In genomic region chr1:59150537-59151386, GRCh38 we compare ENCODE assay signal across 8 cellular contexts.
DNase-seq lines count a peak whose midpoint lies in the region; ATAC-seq and TF ChIP-seq lines count a peak whose summit lies in the region.

No MANE protein-coding gene starts in this region.

- WGBS in psoas muscle, 3 donors, result 0 to 8% (median 3%) methylated on average over 4 of the region's 4 CpGs

- TF ChIP-seq CTCF in GM20000 (IDR thresholded peaks at IDR 0.05; ENCODE audit: extremely low read depth, missing control alignments) (no peak), psoas muscle (IDR thresholded peaks at IDR 0.05) (no peak)

- H3K36me3 ChIP-seq in psoas muscle (ENCODE audit: insufficient read depth in 1 of 2, low read depth in 1 of 2), result no peaks in the 10 kb centered on the region

- no peak overlapping the region for H3K27ac Mint-ChIP-seq in activated CD4-positive, alpha-beta memory T cell treated with anti-CD3 and anti-CD28 coated beads, Interleukin-2, amount 10 ng/mL, durations not matched to agents 7 days and 5 days

- CTCF ChIA-PET in activated CD4-positive, alpha-beta memory T cell treated with anti-CD3 and anti-CD28 coated beads, Interleukin-2, amount 10 ng/mL, durations not matched to agents 7 days and 5 days (lab: Charles Lee), result interaction anchor here (0.6 to 0.7 kb wide), 2 partner anchors 365 to 548 kb away, joined by 3 to 4 read pairs; no protein-coding TSS in a partner anchor

- no peaks in the 10 kb centered on the region for H3K9me3 Mint-ChIP-seq in activated CD4-positive, alpha-beta memory T cell treated with anti-CD3 and anti-CD28 coated beads, Interleukin-2, amount 10 ng/mL, durations not matched to agents 7 days and 5 days

- DNase-seq in GDM1 (lab: John Stamatoyannopoulos, UW) (peak; percentile 13), GM20000 (ENCODE audit: low spot score) (peak; percentile 59), HK-2 (ENCODE audit: unreplicated experiment) (peak; percentile 86), Right ventricle myocardium inferior (ENCODE audit: missing footprints) (peak; percentile 81), psoas muscle (peak; percentile 87 to 94), NOMO-1 (lab: John Stamatoyannopoulos, UW; ENCODE audit: unreplicated experiment in 2 of 2) (no peak), NCI-H1092 treated with DMSO at 0.1 percent for 48 hours (lab: John Stamatoyannopoulos, UW) (no peak)
- DNase-seq in activated CD4-positive, alpha-beta memory T cell treated with anti-CD3 and anti-CD28 coated beads, Interleukin-2, amount 10 ng/mL, durations not matched to agents 7 days and 5 days, result peak; percentile 33

- POLR2A ChIA-PET in activated CD4-positive, alpha-beta memory T cell treated with anti-CD3 and anti-CD28 coated beads, Interleukin-2, amount 10 ng/mL, durations not matched to agents 7 days and 5 days (lab: Charles Lee), result interaction anchor here (0.9 kb wide), 2 partner anchors 208 to 334 kb away, joined by 3 to 4 read pairs; no protein-coding TSS in a partner anchor

- no peaks in the 10 kb centered on the region for H3K27me3 ChIP-seq in psoas muscle (ENCODE audit: insufficient read depth in 3 of 3, low read length in 2 of 3)

- H3K4me1 Mint-ChIP-seq in activated CD4-positive, alpha-beta memory T cell treated with anti-CD3 and anti-CD28 coated beads, Interleukin-2, amount 10 ng/mL, durations not matched to agents 7 days and 5 days, result peaks cover 22% of the 10 kb centered on the region

- ATAC-seq in Right ventricle myocardium inferior (peak; percentile 95), psoas muscle (peak; percentile 92 to 97 (median 95))

- H3K4me1 ChIP-seq in psoas muscle, result peaks cover 44% of the 10 kb centered on the region

- no peak overlapping the region for H3K4me3 Mint-ChIP-seq in activated CD4-positive, alpha-beta memory T cell treated with anti-CD3 and anti-CD28 coated beads, Interleukin-2, amount 10 ng/mL, durations not matched to agents 7 days and 5 days

- peak overlapping the region; percentile 89 for H3K27ac ChIP-seq in psoas muscle

- intact Hi-C loops in Right ventricle myocardium inferior (cut with DNase I) (loop anchor here (1.0 to 10.0 kb wide), 4 partner anchors 43 to 552 kb away; partner anchors contain the start of gene JUN), psoas muscle (cut with DNase I) (loop anchor here in 1 of 2 donors (2.0 to 5.0 kb wide), 3 partner anchors 146 to 607 kb away; partner anchors contain the start of genes FGGY and JUN)

- no peaks in the 10 kb centered on the region for H3K9me3 ChIP-seq in psoas muscle

- H3K36me3 Mint-ChIP-seq in activated CD4-positive, alpha-beta memory T cell treated with anti-CD3 and anti-CD28 coated beads, Interleukin-2, amount 10 ng/mL, durations not matched to agents 7 days and 5 days (ENCODE audit: low read depth), result no peaks in the 10 kb centered on the region

- H3K4me3 ChIP-seq in psoas muscle, result peak overlapping the region; percentile 50

- H3K27me3 Mint-ChIP-seq in activated CD4-positive, alpha-beta memory T cell treated with anti-CD3 and anti-CD28 coated beads, Interleukin-2, amount 10 ng/mL, durations not matched to agents 7 days and 5 days, result no peaks in the 10 kb centered on the region

Comparison
In these comparisons a context has a peak if more than half of its experiments do, and no peak if none do; other contexts are left out.
1. DNase-seq: peak in GDM1 (single experiment), GM20000 (single experiment), HK-2 (single experiment), activated CD4-positive, alpha-beta memory T cell treated with anti-CD3 and anti-CD28 coated beads, Interleukin-2, amount 10 ng/mL, durations not matched to agents 7 days and 5 days (single experiment), Right ventricle myocardium inferior (single experiment) and psoas muscle (2 of 2); none in NOMO-1 (0 of 2) and NCI-H1092 treated with DMSO at 0.1 percent for 48 hours (single experiment).